In the genomic region with DNA sequence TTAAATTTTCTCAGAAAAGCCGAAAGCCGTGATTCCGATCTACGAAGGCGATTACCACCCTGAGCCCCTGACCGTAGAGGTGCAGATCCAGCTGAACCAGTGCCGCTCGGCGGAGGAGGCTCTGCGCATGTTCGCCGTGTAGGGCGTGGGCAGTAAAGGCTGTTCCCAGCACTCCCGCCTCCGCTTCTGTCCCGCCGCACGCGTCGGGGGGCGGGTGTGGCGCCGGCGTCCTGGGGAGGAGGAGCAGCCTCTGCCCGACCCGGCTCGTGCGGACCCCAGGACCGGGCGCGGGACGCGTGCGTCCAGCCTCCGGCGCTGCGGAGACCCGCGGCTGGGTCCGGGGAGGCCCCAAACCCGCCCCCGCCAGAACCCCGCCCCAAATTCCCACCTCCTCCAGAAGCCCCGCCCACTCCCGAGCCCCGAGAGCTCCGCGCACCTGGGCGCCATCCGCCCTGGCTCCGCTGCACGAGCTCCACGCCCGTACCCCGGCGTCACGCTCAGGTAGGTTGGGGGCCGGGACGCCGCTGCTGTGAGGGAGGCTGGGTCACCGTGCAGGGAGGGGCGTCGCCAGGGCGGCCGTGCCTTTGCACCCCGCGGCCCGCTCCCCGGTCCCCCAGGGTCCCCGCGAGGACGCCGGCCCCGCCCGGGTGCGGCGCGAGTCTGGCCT, we compare ENCODE assay signal across 9 cellular contexts. TPM values are rescaled to one million over a fixed set of nuclear protein-coding genes. Genes with fewer than 3 reads are reported as not detected.
DNase-seq lines count a peak whose midpoint lies in the region; ATAC-seq, FAIRE-seq and TF ChIP-seq lines count a peak whose summit lies in the region.
"Had no signal": no experiment of that assay in that cellular context is flagged by ENCODE, and none has a peak within 500 bp of the region (broad histone marks: within the 10 kb centered on the region; RNA-seq: fewer than 3 reads in every experiment).

B3GNT4 (plus strand) TSS at position 409 of the 667 bp plus-strand sequence. CDS start 910 bp downstream, outside the sequence.

- no peak for ATAC-seq in HG02884 (IDR thresholded peaks at IDR 0.05; ENCODE audit: unreplicated experiment)
- ATAC-seq in HG02852 (IDR thresholded peaks at IDR 0.05; ENCODE audit: unreplicated experiment) = no peak

- H3K36me3 ChIP-seq in adipocyte (ENCODE audit: control insufficient read depth, insufficient read depth, low read length, severe bottlenecking) = peaks cover 17% of the 10 kb centered on the region
- H3K36me3 ChIP-seq in sigmoid colon = peaks cover 6 to 18% (median 17%) of the 10 kb centered on the region in 4 donors

- H3K27ac ChIP-seq in sigmoid colon = no peak within 1 kb of the TSS

- no peak for TF ChIP-seq EP300 in sigmoid colon (IDR thresholded peaks at IDR 0.05)

- no peaks in the 10 kb centered on the region for H3K9me3 ChIP-seq in adipocyte (ENCODE audit: control insufficient read depth, low read length)
- no peaks in the 10 kb centered on the region for H3K9me3 ChIP-seq in sigmoid colon

- H3K27me3 ChIP-seq in adipocyte (replicated peaks; ENCODE audit: control insufficient read depth, insufficient read depth, low read length) (peaks cover 32% of the 10 kb centered on the region), sigmoid colon (peaks cover 15 to 68% (median 58%) of the 10 kb centered on the region in 3 donors)

- WGBS in sigmoid colon, 2 donors = 1% methylated on average over 78 of the region's 78 CpGs

- peak within 1 kb of the TSS; percentile 80 for H3K4me3 ChIP-seq in adipocyte (ENCODE audit: low read length)
- peak within 1 kb of the TSS; percentile 24 to 58 (median 52) for H3K4me3 ChIP-seq in sigmoid colon

- H3K4me1 ChIP-seq in adipocyte (ENCODE audit: control insufficient read depth, insufficient read depth, low read length) = peaks cover 4% of the 10 kb centered on the region
- H3K4me1 ChIP-seq in sigmoid colon = peaks cover 0 to 20% (median 19%) of the 10 kb centered on the region in 4 donors

- DNase-seq in COLO829 (ENCODE audit: low spot score) = peak; percentile 36
- peak; percentile 80 for DNase-seq in HTR-8/SVneo (ENCODE audit: insufficient read length, low spot score)
- DNase-seq in SW 1271 (lab: John Stamatoyannopoulos, UW) = peak; percentile 34 to 59
- peak; percentile 76 for DNase-seq in adipocyte (ENCODE audit: low read depth)
- peak; percentile 78 for DNase-seq in hepatic stellate cell (ENCODE audit: low spot score)
- DNase-seq in sigmoid colon = no peak

- TF ChIP-seq CTCF in sigmoid colon (IDR thresholded peaks at IDR 0.05) = no peak

- peak; percentile 94 for FAIRE-seq in HTR-8/SVneo (lab: Jason Lieb, UNC)

- peak within 1 kb of the TSS; percentile 56 for H3K9ac ChIP-seq in adipocyte (ENCODE audit: low read length)

- TF ChIP-seq POLR2A in sigmoid colon (IDR thresholded peaks at IDR 0.05) = no peak

- intact Hi-C loops in sigmoid colon (cut with DNase I) = no loop called here

RNA-seq across cellular contexts. Expression of gene B3GNT4, which starts in this region (rescaled TPM):
- under 1 TPM in 2 of 4 donors, not detected in 2; under 0.01 to 0.55 TPM for total RNA-seq in sigmoid colon
- polyA plus RNA-seq in sigmoid colon = 1 to 10 TPM in 1 of 3 donors, under 1 TPM in 2; 0.46 to 1.0 (median 0.60) TPM
- total RNA-seq: LHCN-M2 had no signal
